8 cellular contexts compared by ENCODE assay signal in genomic region chr15:85706779-85707518, GRCh38.
A peak's percentile ranks its signal among the peaks of the same experiment; 100 is the strongest.
DNase-seq lines count a peak whose midpoint lies in the region; ATAC-seq and TF ChIP-seq lines count a peak whose summit lies in the region.

No MANE protein-coding gene starts in this region.

- ATAC-seq in HG02973 (IDR thresholded peaks at IDR 0.05; ENCODE audit: unreplicated experiment), result peak; percentile 22
- ATAC-seq in gastrocnemius medialis, result peak; percentile 8 to 31
- no peak for ATAC-seq in GM18520 (IDR thresholded peaks at IDR 0.05; ENCODE audit: unreplicated experiment)
- no peak for ATAC-seq in PC-3

- H4K20me1 ChIP-seq in fibroblast of lung (ENCODE audit: control insufficient read depth, extremely low read depth, insufficient read depth, low read length) (no peaks in the 10 kb centered on the region), PC-3 (ENCODE audit: low read length) (no peaks in the 10 kb centered on the region)

- in situ Hi-C loops in gastrocnemius medialis (cut with MboI; ENCODE audit: low sequenced_read_pairs in 4 of 4), result loop anchor here in 3 of 4 donors (10.0 to 25.0 kb wide), 3 partner anchors 92 to 220 kb away; no protein-coding TSS in a partner anchor

- peak overlapping the region; percentile 95 for H3K4me2 ChIP-seq in fibroblast of lung (ENCODE audit: extremely low read depth, insufficient read depth, low read length)
- H3K4me2 ChIP-seq in PC-3 (ENCODE audit: low read length), result no peak overlapping the region

- no peak overlapping the region for H2AFZ ChIP-seq in fibroblast of lung (ENCODE audit: low read length)
- H2AFZ ChIP-seq in PC-3 (ENCODE audit: low read length), result no peak overlapping the region

- H3K9me2 ChIP-seq in PC-3 (replicated peaks; ENCODE audit: low read length), result no peaks in the 10 kb centered on the region

- no peak for TF ChIP-seq CTCF in GM12865 (IDR thresholded peaks at IDR 0.05; ENCODE audit: insufficient read depth, low read depth, low read length, missing control alignments)
- TF ChIP-seq CTCF in fibroblast of lung (conservative IDR thresholded peaks at IDR 0.05 in 1 of 2, IDR thresholded peaks at IDR 0.05 in 1 of 2; ENCODE audit: low read depth in 1 of 2, low read length in 2 of 2), result no peak
- TF ChIP-seq CTCF in gastrocnemius medialis (IDR thresholded peaks at IDR 0.05 in 4 of 5, conservative IDR thresholded peaks at IDR 0.05 in 1 of 5), result no peak
- no peak for TF ChIP-seq CTCF in PC-3 (conservative IDR thresholded peaks at IDR 0.05; ENCODE audit: low read depth, low read length)

- CTCF ChIA-PET in PC-3 (lab: Charles Lee), result no interaction called here

- H3K9ac ChIP-seq in fibroblast of lung (ENCODE audit: insufficient read depth, low read length) (no peak overlapping the region), PC-3 (ENCODE audit: low read length) (no peak overlapping the region)

- peak overlapping the region; percentile 75 for H3K27ac ChIP-seq in fibroblast of lung (ENCODE audit: insufficient read depth, low read length)
- H3K27ac ChIP-seq in gastrocnemius medialis, result peak overlapping the region; percentile 82 to 86 (median 84)
- no peak overlapping the region for H3K27ac ChIP-seq in PC-3 (ENCODE audit: low read length)

- H3K79me2 ChIP-seq in fibroblast of lung (ENCODE audit: control insufficient read depth, insufficient read depth, low read length) (no peaks in the 10 kb centered on the region), PC-3 (ENCODE audit: low read length) (no peaks in the 10 kb centered on the region)

- BruUV-seq in PC-3 (replicated peaks; lab: Mats Ljungman, UMichigan), result no TSS peak

- no peaks in the 10 kb centered on the region for H3K9me3 ChIP-seq in fibroblast of lung (ENCODE audit: control insufficient read depth, insufficient read depth, low read depth, low read length)
- no peaks in the 10 kb centered on the region for H3K9me3 ChIP-seq in gastrocnemius medialis
- no peaks in the 10 kb centered on the region for H3K9me3 ChIP-seq in PC-3 (ENCODE audit: low read length)

- intact Hi-C loops in gastrocnemius medialis (cut with DNase I; ENCODE audit: low total_unique reads) (loop anchor here (2.0 to 5.0 kb wide), 2 partner anchors 88 to 220 kb away; no protein-coding TSS in a partner anchor), PC-3 (cut with micrococcal nuclease) (no loop called here)

- H3K36me3 ChIP-seq in fibroblast of lung (ENCODE audit: control insufficient read depth, insufficient read depth, low read length) (no peaks in the 10 kb centered on the region), gastrocnemius medialis (peaks cover 0 to 30% of the 10 kb centered on the region in 2 donors), PC-3 (ENCODE audit: low read depth, low read length) (no peaks in the 10 kb centered on the region)

- peak overlapping the region; percentile 70 for H3K4me3 ChIP-seq in GM12865 (ENCODE audit: low read depth, low read length)
- peak overlapping the region; percentile 4 to 43 (median 30) for H3K4me3 ChIP-seq in fibroblast of lung (replicated peaks in 1 of 4; ENCODE audit: control extremely low read depth in 1 of 4, insufficient read depth in 1 of 4, low read depth in 3 of 4, low read length in 4 of 4)
- H3K4me3 ChIP-seq in gastrocnemius medialis, result peak overlapping the region; percentile 24 to 40 (median 29)
- H3K4me3 ChIP-seq in PC-3 (ENCODE audit: low read length), result no peak overlapping the region

- DNase-seq in GM12865 (ENCODE audit: low read depth), result peak; percentile 88
- peak; percentile 44 to 53 for DNase-seq in activated CD4-positive, alpha-beta T cell treated with anti-CD3 and anti-CD28 coated beads for 4 hours
- peak; percentile 64 to 85 for DNase-seq in fibroblast of lung (ENCODE audit: low read depth in 2 of 2)
- no peak for DNase-seq in gastrocnemius medialis
- no peak for DNase-seq in PC-3
- DNase-seq in ecto neural progenitor cell (ENCODE audit: low spot score), result no peak

- POLR2A ChIA-PET in PC-3 (lab: Charles Lee; ENCODE audit: unreplicated experiment), result no interaction called here

- no peaks in the 10 kb centered on the region for H3F3A ChIP-seq in PC-3 (ENCODE audit: low read length, unreplicated experiment)

- TF ChIP-seq POLR2A in gastrocnemius medialis (IDR thresholded peaks at IDR 0.05), result no peak

- H3K4me1 ChIP-seq in fibroblast of lung (ENCODE audit: control insufficient read depth, extremely low read depth, insufficient read depth, low read length) (peaks cover 23% of the 10 kb centered on the region), gastrocnemius medialis (peaks cover 71% of the 10 kb centered on the region in 2 donors), PC-3 (ENCODE audit: insufficient read depth, low read length) (no peaks in the 10 kb centered on the region)

- H3K27me3 ChIP-seq in fibroblast of lung (ENCODE audit: control insufficient read depth, insufficient read depth, low read length), result no peaks in the 10 kb centered on the region
- H3K27me3 ChIP-seq in gastrocnemius medialis, result no peaks in the 10 kb centered on the region
- H3K27me3 ChIP-seq in PC-3 (ENCODE audit: low read length), result no peaks in the 10 kb centered on the region

Comparison
In these comparisons a context has a peak if more than half of its experiments do, and no peak if none do; other contexts are left out.
1. DNase-seq: peak in GM12865 (single experiment), activated CD4-positive, alpha-beta T cell treated with anti-CD3 and anti-CD28 coated beads for 4 hours (2 of 2) and fibroblast of lung (2 of 2); none in gastrocnemius medialis (0 of 2), PC-3 (single experiment) and ecto neural progenitor cell (single experiment).
2. ATAC-seq: peak in HG02973 (single experiment) and gastrocnemius medialis (2 of 2); none in GM18520 (single experiment) and PC-3 (single experiment).